18 cellular contexts compared by ENCODE assay signal in the genomic region with DNA sequence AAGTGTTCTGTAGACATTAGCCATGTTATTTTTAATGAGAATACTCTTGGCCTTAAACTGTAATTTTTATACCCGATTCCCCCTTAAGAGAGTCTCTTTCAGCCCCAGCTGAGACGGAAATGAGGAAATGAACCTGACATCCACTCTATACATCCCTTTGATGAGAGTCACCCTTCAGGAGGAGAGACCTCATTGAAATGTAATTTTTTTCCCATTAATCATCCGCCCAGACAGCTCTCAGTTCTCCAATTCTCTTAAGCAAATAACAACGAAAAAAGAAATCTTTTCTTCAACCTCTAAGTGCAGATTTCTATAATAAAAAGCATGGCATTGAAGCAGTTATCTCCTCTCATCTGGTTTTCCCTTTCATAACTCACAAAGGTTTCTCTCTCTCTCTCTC.
DNase-seq lines count a peak whose midpoint lies in the region; FAIRE-seq and TF ChIP-seq lines count a peak whose summit lies in the region.
"Had no signal": no experiment of that assay in that cellular context is flagged by ENCODE, and none has a peak within 500 bp of the region (broad histone marks: within the 10 kb centered on the region; RNA-seq: fewer than 3 reads in every experiment).

No MANE protein-coding gene starts in this region.

- intact Hi-C loops in activated naive CD4-positive, alpha-beta T cell treated with anti-CD3 and anti-CD28 coated beads for 36 hours (cut with micrococcal nuclease): no loop called here

- peak; percentile 91 for FAIRE-seq in astrocyte (lab: Jason Lieb, UNC)

- peaks cover 12% of the 10 kb centered on the region for H3K9me3 Mint-ChIP-seq in astrocyte (ENCODE audit: unreplicated experiment)
- peaks cover 10% of the 10 kb centered on the region for H3K9me3 Mint-ChIP-seq in activated naive CD4-positive, alpha-beta T cell treated with anti-CD3 and anti-CD28 coated beads for 36 hours
- H3K9me3 Mint-ChIP-seq: T-helper 1 cell treated with Interleukin-12 subunit alpha and Interleukin-12 subunit beta and Interleukin-4 antibody, amounts not matched to agents 30 μg/mL and 1 μg/mL, for 36 hours had no signal

- peak; percentile 21 to 81 (median 33) for DNase-seq in NCI-H1417 (lab: John Stamatoyannopoulos, UW)
- DNase-seq in NCI-H1417 treated with DMSO at 0.1 percent for 48 hours (lab: John Stamatoyannopoulos, UW): no peak
- DNase-seq in MV-4-11 (lab: John Stamatoyannopoulos, UW): peak; percentile 93
- DNase-seq in astrocyte (ENCODE audit: low read depth): peak; percentile 72
- peak; percentile 85 for DNase-seq in osteoblast (ENCODE audit: insufficient read length, low spot score, missing footprints)
- DNase-seq in activated naive CD4-positive, alpha-beta T cell treated with anti-CD3 and anti-CD28 coated beads for 36 hours: no peak
- no peak for DNase-seq in GM20000 (ENCODE audit: low spot score)
- DNase-seq in KG1 (lab: John Stamatoyannopoulos, UW): no peak
- DNase-seq: C1 segment of cervical spinal cord; DMS 273 treated with DMSO at 0.1 percent for 48 hours; endodermal cell; NCI-H2081; NCI-H774; stimulated activated naive CD8-positive, alpha-beta T cell treated with anti-CD3 and anti-CD28 coated beads, Interleukin-15, Interleukin-2, amounts not matched to agents 100 U/mL and 50 U/mL, for 24 hours had no signal

- TF ChIP-seq CTCF in astrocyte (IDR thresholded peaks at IDR 0.05; ENCODE audit: insufficient read depth, low read depth, low read length) (no peak), osteoblast (IDR thresholded peaks at IDR 0.05; ENCODE audit: extremely low read depth, low read depth, low read length) (no peak), GM20000 (IDR thresholded peaks at IDR 0.05; ENCODE audit: extremely low read depth, missing control alignments) (no peak)

- no peak overlapping the region for H3K4me3 ChIP-seq in astrocyte (ENCODE audit: insufficient read depth, low read depth, low read length)
- H3K4me3 ChIP-seq in osteoblast (ENCODE audit: insufficient read depth, low read length): no peak overlapping the region
- H3K4me3 ChIP-seq: HAP-1 had no signal

- H3K9ac ChIP-seq in astrocyte (ENCODE audit: low read length): peak overlapping the region; percentile 42

- H3K4me1 ChIP-seq in astrocyte (ENCODE audit: insufficient read depth, low read length): peaks cover 21% of the 10 kb centered on the region
- H3K4me1 ChIP-seq in osteoblast (ENCODE audit: insufficient read depth, low read length): peaks cover 18% of the 10 kb centered on the region
- H3K4me1 ChIP-seq: HAP-1 had no signal

- CTCF ChIA-PET in activated naive CD4-positive, alpha-beta T cell treated with anti-CD3 and anti-CD28 coated beads for 36 hours (lab: Charles Lee): no interaction called here

- H3K36me3 ChIP-seq in astrocyte (ENCODE audit: insufficient read depth, low read length) (no peaks in the 10 kb centered on the region), osteoblast (ENCODE audit: insufficient read depth, low read length) (no peaks in the 10 kb centered on the region)
- H3K36me3 ChIP-seq: HAP-1 had no signal

- H3K4me3 Mint-ChIP-seq in astrocyte (ENCODE audit: unreplicated experiment): peak overlapping the region; percentile 18
- H3K4me3 Mint-ChIP-seq in activated naive CD4-positive, alpha-beta T cell treated with anti-CD3 and anti-CD28 coated beads for 36 hours: no peak overlapping the region
- H3K4me3 Mint-ChIP-seq: endodermal cell; T-helper 1 cell treated with Interleukin-12 subunit alpha and Interleukin-12 subunit beta and Interleukin-4 antibody, amounts not matched to agents 30 μg/mL and 1 μg/mL, for 36 hours; type B pancreatic cell had no signal

- H3K4me2 ChIP-seq in astrocyte (ENCODE audit: low read length) (peak overlapping the region; percentile 58), osteoblast (ENCODE audit: insufficient read depth, low read length) (no peak overlapping the region)

- peaks cover 18% of the 10 kb centered on the region for H3K27me3 Mint-ChIP-seq in astrocyte (ENCODE audit: low read depth, unreplicated experiment)
- H3K27me3 Mint-ChIP-seq in activated naive CD4-positive, alpha-beta T cell treated with anti-CD3 and anti-CD28 coated beads for 36 hours (ENCODE audit: low read depth): peaks cover 4% of the 10 kb centered on the region

- no peak overlapping the region for H2AFZ ChIP-seq in astrocyte (ENCODE audit: low read depth, low read length)
- no peak overlapping the region for H2AFZ ChIP-seq in osteoblast (ENCODE audit: low read length)

- H3K27ac Mint-ChIP-seq in astrocyte (ENCODE audit: unreplicated experiment): peak overlapping the region; percentile 71
- H3K27ac Mint-ChIP-seq in activated naive CD4-positive, alpha-beta T cell treated with anti-CD3 and anti-CD28 coated beads for 36 hours: no peak overlapping the region
- H3K27ac Mint-ChIP-seq: endodermal cell; T-helper 1 cell treated with Interleukin-12 subunit alpha and Interleukin-12 subunit beta and Interleukin-4 antibody, amounts not matched to agents 30 μg/mL and 1 μg/mL, for 36 hours; type B pancreatic cell had no signal

- peaks cover 18% of the 10 kb centered on the region for H3K4me1 Mint-ChIP-seq in astrocyte (ENCODE audit: low read depth, unreplicated experiment)
- no peaks in the 10 kb centered on the region for H3K4me1 Mint-ChIP-seq in activated naive CD4-positive, alpha-beta T cell treated with anti-CD3 and anti-CD28 coated beads for 36 hours (ENCODE audit: low read depth)

- H3K79me2 ChIP-seq in astrocyte (ENCODE audit: insufficient read depth, low read length) (no peaks in the 10 kb centered on the region), osteoblast (ENCODE audit: insufficient read depth, low read length) (no peaks in the 10 kb centered on the region)

- H3K27ac ChIP-seq in astrocyte (ENCODE audit: low read depth, low read length) (peak overlapping the region; percentile 70), osteoblast (ENCODE audit: low read depth, low read length) (peak overlapping the region; percentile 7)
- H3K27ac ChIP-seq: 22Rv1 had no signal

- no peaks in the 10 kb centered on the region for H3K36me3 Mint-ChIP-seq in astrocyte (ENCODE audit: low read depth, unreplicated experiment)
- H3K36me3 Mint-ChIP-seq in activated naive CD4-positive, alpha-beta T cell treated with anti-CD3 and anti-CD28 coated beads for 36 hours (ENCODE audit: low read depth): no peaks in the 10 kb centered on the region
- H3K36me3 Mint-ChIP-seq: type B pancreatic cell had no signal

- H3K27me3 ChIP-seq in astrocyte (ENCODE audit: insufficient read depth, low read length) (no peaks in the 10 kb centered on the region), osteoblast (ENCODE audit: insufficient read depth, low read length) (no peaks in the 10 kb centered on the region)

- H4K20me1 ChIP-seq in astrocyte (ENCODE audit: insufficient read depth, low read length) (no peaks in the 10 kb centered on the region), osteoblast (ENCODE audit: insufficient read depth, low read length) (no peaks in the 10 kb centered on the region)

- H3K9me3 ChIP-seq in astrocyte (ENCODE audit: insufficient read depth, low read depth, low read length): no peaks in the 10 kb centered on the region
- no peaks in the 10 kb centered on the region for H3K9me3 ChIP-seq in osteoblast (ENCODE audit: low read depth, low read length)
- H3K9me3 ChIP-seq: HAP-1 had no signal

Comparison
In these comparisons a context has a peak if more than half of its experiments do, and no peak if none do; other contexts are left out.
1. DNase-seq: peak in NCI-H1417 (3 of 3), MV-4-11 (single experiment), astrocyte (single experiment) and osteoblast (single experiment); none in NCI-H1417 treated with DMSO at 0.1 percent for 48 hours (single experiment), activated naive CD4-positive, alpha-beta T cell treated with anti-CD3 and anti-CD28 coated beads for 36 hours (single experiment), GM20000 (single experiment) and KG1 (single experiment).